Comparison of ENCODE assay signal across 23 cellular contexts in the genomic region with DNA sequence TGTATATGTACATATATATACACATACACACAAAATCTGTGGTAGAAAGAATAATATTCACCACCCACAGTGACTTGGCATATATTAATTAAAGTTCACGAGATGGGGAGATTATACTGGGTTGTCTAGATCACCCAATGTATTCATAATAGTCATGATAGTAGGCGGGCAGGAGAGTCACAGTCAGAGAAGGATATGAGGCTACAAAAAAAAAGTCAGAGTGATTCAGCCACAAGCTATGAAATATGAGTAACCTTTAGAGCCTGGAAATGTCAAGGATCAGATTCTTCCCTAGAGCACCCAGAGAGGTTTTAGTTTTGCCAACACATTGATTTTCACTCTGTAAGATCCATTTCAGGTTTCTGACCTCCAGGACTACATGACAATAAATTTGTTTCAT.
DNase-seq lines count a peak whose midpoint lies in the region; ATAC-seq and TF ChIP-seq lines count a peak whose summit lies in the region.
"Had no signal": no experiment of that assay in that cellular context is flagged by ENCODE, and none has a peak within 500 bp of the region (broad histone marks: within the 10 kb centered on the region; RNA-seq: fewer than 3 reads in every experiment).

No MANE protein-coding gene starts in this region.

- no peaks in the 10 kb centered on the region for H3K79me2 ChIP-seq in fibroblast of lung (ENCODE audit: control insufficient read depth, insufficient read depth, low read length)

- no peak overlapping the region for H3K4me3 ChIP-seq in fibroblast of lung (replicated peaks in 1 of 4; ENCODE audit: control extremely low read depth in 1 of 4, insufficient read depth in 1 of 4, low read depth in 3 of 4, low read length in 4 of 4)
- H3K4me3 ChIP-seq in retinal pigment epithelial cell (ENCODE audit: low read length), result no peak overlapping the region
- H3K4me3 ChIP-seq: cardiac muscle cell, gastroesophageal sphincter, spleen, upper lobe of left lung had no signal

- H3K9ac ChIP-seq in fibroblast of lung (ENCODE audit: insufficient read depth, low read length), result no peak overlapping the region

- no peak overlapping the region for H3K4me2 ChIP-seq in fibroblast of lung (ENCODE audit: extremely low read depth, insufficient read depth, low read length)

- no peaks in the 10 kb centered on the region for H3K4me1 ChIP-seq in fibroblast of lung (ENCODE audit: control insufficient read depth, extremely low read depth, insufficient read depth, low read length)
- H3K4me1 ChIP-seq: spleen, upper lobe of left lung had no signal

- ATAC-seq in HG03045 (IDR thresholded peaks at IDR 0.05; ENCODE audit: unreplicated experiment), result no peak
- ATAC-seq: activated CD4-positive, CD25-positive, alpha-beta regulatory T cell treated with anti-CD3 and anti-CD28 coated beads, Interleukin-2, amount 50 U/mL, for 24 hours; gastroesophageal sphincter had no signal

- CTCF ChIA-PET in RWPE1 (lab: Yijun Ruan, JAX), result no interaction called here

- intact Hi-C loops in posterior cingulate gyrus (cut with DNase I), result no loop called here

- no peaks in the 10 kb centered on the region for H3K27me3 ChIP-seq in fibroblast of lung (ENCODE audit: control insufficient read depth, insufficient read depth, low read length)
- H3K27me3 ChIP-seq: cardiac muscle cell, gastroesophageal sphincter, neutrophil, spleen, upper lobe of left lung had no signal

- TF ChIP-seq CTCF in RWPE1 (conservative IDR thresholded peaks at IDR 0.05; ENCODE audit: low read depth), result no peak
- no peak for TF ChIP-seq CTCF in fibroblast of lung (conservative IDR thresholded peaks at IDR 0.05 in 1 of 2, IDR thresholded peaks at IDR 0.05 in 1 of 2; ENCODE audit: low read depth in 1 of 2, low read length in 2 of 2)
- TF ChIP-seq CTCF in retinal pigment epithelial cell (conservative IDR thresholded peaks at IDR 0.05; ENCODE audit: low read depth, low read length), result no peak

- H2AFZ ChIP-seq in fibroblast of lung (ENCODE audit: low read length), result no peak overlapping the region

- H3K36me3 ChIP-seq in fibroblast of lung (ENCODE audit: control insufficient read depth, insufficient read depth, low read length), result no peaks in the 10 kb centered on the region
- H3K36me3 ChIP-seq: cardiac muscle cell, gastroesophageal sphincter, neutrophil, spleen, upper lobe of left lung had no signal

- POLR2A ChIA-PET in RWPE1 (lab: Yijun Ruan, JAX; ENCODE audit: low non-redundant PET), result no interaction called here

- peak; percentile 3 for DNase-seq in HK-2 (ENCODE audit: unreplicated experiment)
- peak; percentile 39 for DNase-seq in RWPE1 (ENCODE audit: low spot score)
- DNase-seq in fibroblast of lung (ENCODE audit: low read depth in 2 of 2), result peak; percentile 38 to 59
- peak; percentile 58 for DNase-seq in retinal pigment epithelial cell (ENCODE audit: low read depth)
- no peak for DNase-seq in posterior cingulate gyrus
- DNase-seq in NCI-H2227 (lab: John Stamatoyannopoulos, UW; ENCODE audit: unreplicated experiment), result no peak
- DNase-seq in NCI-H446 treated with DMSO at 0.1 percent for 48 hours (lab: John Stamatoyannopoulos, UW), result no peak
- DNase-seq: activated CD8-positive, alpha-beta memory T cell treated with anti-CD3 and anti-CD28 coated beads, Interleukin-2, amount 50 U/mL, for 4 hours; activated naive CD4-positive, alpha-beta T cell treated with anti-CD3 and anti-CD28 coated beads, Interleukin-2, amount 10 ng/mL, durations not matched to agents 7 days and 5 days; DND-41; effector CD8-positive, alpha-beta T cell; H9; Karpas-422; NCI-H1436; NCI-H510A treated with DMSO at 0.1 percent for 48 hours; spleen; stimulated activated naive CD4-positive, alpha-beta T cell; upper lobe of left lung had no signal

- no peaks in the 10 kb centered on the region for H3K9me3 ChIP-seq in fibroblast of lung (ENCODE audit: control insufficient read depth, insufficient read depth, low read depth, low read length)
- H3K9me3 ChIP-seq: gastroesophageal sphincter, neutrophil, spleen, upper lobe of left lung had no signal

- H3K27ac ChIP-seq in RWPE1 (no peak overlapping the region), fibroblast of lung (ENCODE audit: insufficient read depth, low read length) (no peak overlapping the region)
- H3K27ac ChIP-seq: cardiac muscle cell, gastroesophageal sphincter, neutrophil, spleen, upper lobe of left lung had no signal

- no peaks in the 10 kb centered on the region for H4K20me1 ChIP-seq in fibroblast of lung (ENCODE audit: control insufficient read depth, extremely low read depth, insufficient read depth, low read length)

Comparison
In these comparisons a context has a peak if more than half of its experiments do, and no peak if none do; other contexts are left out.
1. DNase-seq: peak in HK-2 (single experiment), RWPE1 (single experiment), fibroblast of lung (2 of 2) and retinal pigment epithelial cell (single experiment); none in posterior cingulate gyrus (0 of 10), NCI-H2227 (single experiment) and NCI-H446 treated with DMSO at 0.1 percent for 48 hours (single experiment).